ENCODE assay signal across 1 cellular context in the genomic region with DNA sequence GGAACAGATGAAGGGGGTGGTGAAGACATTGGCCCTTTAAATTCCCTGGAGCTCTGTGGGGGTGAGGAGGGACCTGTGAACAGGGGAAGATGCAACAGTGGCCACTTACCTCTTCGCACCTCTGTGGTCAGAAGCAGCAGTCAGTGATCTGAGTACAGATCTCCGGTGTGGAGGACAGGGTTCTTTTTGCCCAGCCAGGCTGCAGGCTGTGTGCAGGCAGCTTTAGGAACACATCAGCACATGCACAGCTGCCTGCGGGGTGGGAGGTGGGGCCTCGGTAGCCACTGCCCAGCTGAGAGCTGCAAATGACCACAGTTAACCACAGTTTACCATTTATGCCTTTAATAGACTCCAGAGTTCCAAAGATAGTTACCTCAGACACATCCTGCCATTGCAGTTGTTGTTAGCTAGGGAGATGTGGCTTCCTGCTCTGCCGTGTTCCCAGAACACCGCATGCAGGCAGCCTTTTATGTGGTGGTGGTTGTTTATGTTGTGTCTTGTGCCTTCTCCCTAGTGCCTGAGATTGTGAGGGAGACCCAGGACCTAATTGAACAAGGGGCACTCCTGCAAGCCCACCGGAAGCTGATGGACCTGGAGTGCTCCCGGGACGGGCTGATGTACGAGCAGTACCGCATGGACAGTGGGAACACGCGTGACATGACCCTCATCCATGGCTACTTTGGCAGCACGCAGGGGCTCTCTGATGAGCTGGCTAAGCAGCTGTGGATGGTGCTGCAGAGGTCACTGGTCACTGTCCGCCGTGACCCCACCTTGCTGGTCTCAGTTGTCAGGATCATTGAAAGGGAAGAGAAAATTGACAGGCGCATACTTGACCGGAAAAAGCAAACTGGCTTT.
TF ChIP-seq lines count a peak whose summit lies in the region.

No MANE protein-coding gene starts in this region.

TF ChIP-seq in GM12878, 131 proteins besides CTCF, POLR2A, EP300 and RAD21:
- TF ChIP-seq FOXM1 (IDR thresholded peaks at IDR 0.05; ENCODE audit: low read depth, low read length): no peak
- 0 out of 2 replicates have a peak, but pooled peaks have one; percentile 13 for TF ChIP-seq RUNX3 (IDR thresholded peaks at IDR 0.05; ENCODE audit: low read length)
